Comparison of ENCODE assay signal across 1 cellular context in the genomic region with DNA sequence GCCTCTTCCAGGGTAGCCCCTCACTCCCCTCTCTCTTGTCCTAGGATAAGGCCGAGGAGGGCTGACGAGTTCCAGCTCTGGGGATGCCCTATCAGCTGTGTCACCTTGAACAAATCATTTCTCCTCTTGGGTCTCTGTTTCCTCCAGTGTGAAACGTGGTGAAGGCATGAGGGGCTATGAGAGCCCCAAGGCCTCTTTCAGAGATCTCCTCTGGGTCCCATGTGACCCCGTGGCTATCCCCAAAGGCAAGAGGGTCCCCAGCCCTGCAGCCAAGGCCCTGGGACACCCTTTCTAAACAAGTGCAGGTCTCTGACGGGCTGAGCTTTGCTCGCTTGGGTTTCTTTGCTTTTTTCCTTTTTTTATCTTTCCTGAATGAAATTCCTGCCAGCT.
TF ChIP-seq lines count a peak whose summit lies in the region.

No MANE protein-coding gene starts in this region.

TF ChIP-seq in HepG2, 621 proteins besides CTCF, POLR2A, EP300 and RAD21 (continued from another document):
- TF ChIP-seq ZFP37 (CRISPR knock-in tag; IDR thresholded peaks at IDR 0.05; ENCODE audit: borderline replicate concordance) (no peak), ZSCAN12 (CRISPR knock-in tag; IDR thresholded peaks at IDR 0.05) (no peak), ZNF737 (CRISPR knock-in tag; IDR thresholded peaks at IDR 0.05; ENCODE audit: borderline replicate concordance) (no peak), MAFF (IDR thresholded peaks at IDR 0.05; ENCODE audit: low read depth, low read length) (no peak), IRF2 (CRISPR knock-in tag; IDR thresholded peaks at IDR 0.05) (no peak), NONO (IDR thresholded peaks at IDR 0.05) (no peak), NONO (CRISPR knock-in tag; conservative IDR thresholded peaks at IDR 0.05) (0 out of 2 replicates have a peak, but pooled peaks have one; percentile 0), ISX (CRISPR knock-in tag; conservative IDR thresholded peaks at IDR 0.05) (no peak), ZNF484 (CRISPR knock-in tag; IDR thresholded peaks at IDR 0.05; ENCODE audit: borderline replicate concordance, low read depth) (no peak), ZNF773 (CRISPR knock-in tag; IDR thresholded peaks at IDR 0.05; ENCODE audit: borderline replicate concordance) (no peak), ZFAT (CRISPR knock-in tag; conservative IDR thresholded peaks at IDR 0.05) (0 out of 2 replicates have a peak, but pooled peaks have one; percentile 14), ZNF234 (CRISPR knock-in tag; conservative IDR thresholded peaks at IDR 0.05) (no peak), ZNF546 (CRISPR knock-in tag; conservative IDR thresholded peaks at IDR 0.05) (no peak), ZNF816 (CRISPR knock-in tag; IDR thresholded peaks at IDR 0.05; ENCODE audit: borderline replicate concordance) (no peak), AGO1 (IDR thresholded peaks at IDR 0.05; ENCODE audit: low read depth, low read length, poor library complexity, severe bottlenecking) (no peak), GABPB1 (CRISPR knock-in tag; IDR thresholded peaks at IDR 0.05) (0 out of 2 replicates have a peak, but pooled peaks have one; percentile 5), ZNF724P (CRISPR knock-in tag; IDR thresholded peaks at IDR 0.05; ENCODE audit: borderline replicate concordance) (no peak), HDAC1 (CRISPR knock-in tag; IDR thresholded peaks at IDR 0.05) (no peak), ATF1 (CRISPR knock-in tag; IDR thresholded peaks at IDR 0.05) (no peak), DNMT3B (CRISPR knock-in tag; conservative IDR thresholded peaks at IDR 0.05) (no peak), REXO4 (CRISPR knock-in tag; IDR thresholded peaks at IDR 0.05; ENCODE audit: borderline replicate concordance) (no peak), NFYB (CRISPR knock-in tag; IDR thresholded peaks at IDR 0.05) (no peak), SIN3A (IDR thresholded peaks at IDR 0.05; ENCODE audit: borderline replicate concordance, low read depth, low read length) (0 out of 2 replicates have a peak, but pooled peaks have one; percentile 2), DR1 (CRISPR knock-in tag; IDR thresholded peaks at IDR 0.05) (no peak), ZKSCAN1 (IDR thresholded peaks at IDR 0.05; ENCODE audit: low read length) (no peak), ARID2 (CRISPR knock-in tag; IDR thresholded peaks at IDR 0.05; ENCODE audit: borderline replicate concordance) (no peak), NCOA1 (CRISPR knock-in tag; IDR thresholded peaks at IDR 0.05) (no peak), SOX13 (IDR thresholded peaks at IDR 0.05) (no peak), SOX13 (CRISPR knock-in tag; conservative IDR thresholded peaks at IDR 0.05 in 1 of 2, IDR thresholded peaks at IDR 0.05 in 1 of 2) (no peak), WIZ (CRISPR knock-in tag; IDR thresholded peaks at IDR 0.05) (peak; percentile 3; the same call in 1 of the 2 replicates), SMAD1 (CRISPR knock-in tag; IDR thresholded peaks at IDR 0.05; ENCODE audit: borderline replicate concordance, low read depth) (peak; percentile 12; the same call in 1 of the 2 replicates)
- TF ChIP-seq, protein P1, sequence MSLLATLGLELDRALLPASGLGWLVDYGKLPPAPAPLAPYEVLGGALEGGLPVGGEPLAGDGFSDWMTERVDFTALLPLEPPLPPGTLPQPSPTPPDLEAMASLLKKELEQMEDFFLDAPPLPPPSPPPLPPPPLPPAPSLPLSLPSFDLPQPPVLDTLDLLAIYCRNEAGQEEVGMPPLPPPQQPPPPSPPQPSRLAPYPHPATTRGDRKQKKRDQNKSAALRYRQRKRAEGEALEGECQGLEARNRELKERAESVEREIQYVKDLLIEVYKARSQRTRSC (CRISPR knock-in tag; IDR thresholded peaks at IDR 0.05; ENCODE audit: low read depth): no peak
- TF ChIP-seq, protein P2, sequence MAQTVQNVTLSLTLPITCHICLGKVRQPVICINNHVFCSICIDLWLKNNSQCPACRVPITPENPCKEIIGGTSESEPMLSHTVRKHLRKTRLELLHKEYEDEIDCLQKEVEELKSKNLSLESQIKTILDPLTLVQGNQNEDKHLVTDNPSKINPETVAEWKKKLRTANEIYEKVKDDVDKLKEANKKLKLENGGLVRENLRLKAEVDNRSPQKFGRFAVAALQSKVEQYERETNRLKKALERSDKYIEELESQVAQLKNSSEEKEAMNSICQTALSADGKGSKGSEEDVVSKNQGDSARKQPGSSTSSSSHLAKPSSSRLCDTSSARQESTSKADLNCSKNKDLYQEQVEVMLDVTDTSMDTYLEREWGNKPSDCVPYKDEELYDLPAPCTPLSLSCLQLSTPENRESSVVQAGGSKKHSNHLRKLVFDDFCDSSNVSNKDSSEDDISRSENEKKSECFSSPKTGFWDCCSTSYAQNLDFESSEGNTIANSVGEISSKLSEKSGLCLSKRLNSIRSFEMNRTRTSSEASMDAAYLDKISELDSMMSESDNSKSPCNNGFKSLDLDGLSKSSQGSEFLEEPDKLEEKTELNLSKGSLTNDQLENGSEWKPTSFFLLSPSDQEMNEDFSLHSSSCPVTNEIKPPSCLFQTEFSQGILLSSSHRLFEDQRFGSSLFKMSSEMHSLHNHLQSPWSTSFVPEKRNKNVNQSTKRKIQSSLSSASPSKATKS (CRISPR knock-in tag; IDR thresholded peaks at IDR 0.05): no peak
- TF ChIP-seq, protein P3, sequence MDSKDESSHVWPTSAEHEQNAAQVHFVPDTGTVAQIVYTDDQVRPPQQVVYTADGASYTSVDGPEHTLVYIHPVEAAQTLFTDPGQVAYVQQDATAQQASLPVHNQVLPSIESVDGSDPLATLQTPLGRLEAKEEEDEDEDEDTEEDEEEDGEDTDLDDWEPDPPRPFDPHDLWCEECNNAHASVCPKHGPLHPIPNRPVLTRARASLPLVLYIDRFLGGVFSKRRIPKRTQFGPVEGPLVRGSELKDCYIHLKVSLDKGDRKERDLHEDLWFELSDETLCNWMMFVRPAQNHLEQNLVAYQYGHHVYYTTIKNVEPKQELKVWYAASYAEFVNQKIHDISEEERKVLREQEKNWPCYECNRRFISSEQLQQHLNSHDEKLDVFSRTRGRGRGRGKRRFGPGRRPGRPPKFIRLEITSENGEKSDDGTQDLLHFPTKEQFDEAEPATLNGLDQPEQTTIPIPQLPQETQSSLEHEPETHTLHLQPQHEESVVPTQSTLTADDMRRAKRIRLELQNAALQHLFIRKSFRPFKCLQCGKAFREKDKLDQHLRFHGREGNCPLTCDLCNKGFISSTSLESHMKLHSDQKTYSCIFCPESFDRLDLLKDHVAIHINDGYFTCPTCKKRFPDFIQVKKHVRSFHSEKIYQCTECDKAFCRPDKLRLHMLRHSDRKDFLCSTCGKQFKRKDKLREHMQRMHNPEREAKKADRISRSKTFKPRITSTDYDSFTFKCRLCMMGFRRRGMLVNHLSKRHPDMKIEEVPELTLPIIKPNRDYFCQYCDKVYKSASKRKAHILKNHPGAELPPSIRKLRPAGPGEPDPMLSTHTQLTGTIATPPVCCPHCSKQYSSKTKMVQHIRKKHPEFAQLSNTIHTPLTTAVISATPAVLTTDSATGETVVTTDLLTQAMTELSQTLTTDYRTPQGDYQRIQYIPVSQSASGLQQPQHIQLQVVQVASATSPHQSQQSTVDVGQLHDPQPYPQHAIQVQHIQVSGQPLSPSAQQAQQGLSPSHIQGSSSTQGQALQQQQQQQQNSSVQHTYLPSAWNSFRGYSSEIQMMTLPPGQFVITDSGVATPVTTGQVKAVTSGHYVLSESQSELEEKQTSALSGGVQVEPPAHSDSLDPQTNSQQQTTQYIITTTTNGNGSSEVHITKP (CRISPR knock-in tag; IDR thresholded peaks at IDR 0.05; ENCODE audit: low read depth): no peak
- TF ChIP-seq, protein P4, sequence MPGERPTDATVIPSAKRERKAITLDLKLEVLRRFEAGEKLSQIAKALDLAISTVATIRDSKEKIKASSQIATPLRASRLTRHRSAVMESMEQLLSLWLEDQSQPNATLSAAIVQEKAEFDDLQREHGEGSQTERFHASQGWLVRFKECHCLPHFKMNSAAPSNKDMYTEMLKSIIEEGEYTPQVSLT (CRISPR knock-in tag; IDR thresholded peaks at IDR 0.05; ENCODE audit: borderline replicate concordance, low read depth): 0 out of 2 replicates have a peak, but pooled peaks have one; percentile 10
- TF ChIP-seq, protein P5, sequence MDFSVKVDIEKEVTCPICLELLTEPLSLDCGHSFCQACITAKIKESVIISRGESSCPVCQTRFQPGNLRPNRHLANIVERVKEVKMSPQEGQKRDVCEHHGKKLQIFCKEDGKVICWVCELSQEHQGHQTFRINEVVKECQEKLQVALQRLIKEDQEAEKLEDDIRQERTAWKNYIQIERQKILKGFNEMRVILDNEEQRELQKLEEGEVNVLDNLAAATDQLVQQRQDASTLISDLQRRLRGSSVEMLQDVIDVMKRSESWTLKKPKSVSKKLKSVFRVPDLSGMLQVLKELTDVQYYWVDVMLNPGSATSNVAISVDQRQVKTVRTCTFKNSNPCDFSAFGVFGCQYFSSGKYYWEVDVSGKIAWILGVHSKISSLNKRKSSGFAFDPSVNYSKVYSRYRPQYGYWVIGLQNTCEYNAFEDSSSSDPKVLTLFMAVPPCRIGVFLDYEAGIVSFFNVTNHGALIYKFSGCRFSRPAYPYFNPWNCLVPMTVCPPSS (IDR thresholded peaks at IDR 0.05): no peak
- TF ChIP-seq, protein P6, sequence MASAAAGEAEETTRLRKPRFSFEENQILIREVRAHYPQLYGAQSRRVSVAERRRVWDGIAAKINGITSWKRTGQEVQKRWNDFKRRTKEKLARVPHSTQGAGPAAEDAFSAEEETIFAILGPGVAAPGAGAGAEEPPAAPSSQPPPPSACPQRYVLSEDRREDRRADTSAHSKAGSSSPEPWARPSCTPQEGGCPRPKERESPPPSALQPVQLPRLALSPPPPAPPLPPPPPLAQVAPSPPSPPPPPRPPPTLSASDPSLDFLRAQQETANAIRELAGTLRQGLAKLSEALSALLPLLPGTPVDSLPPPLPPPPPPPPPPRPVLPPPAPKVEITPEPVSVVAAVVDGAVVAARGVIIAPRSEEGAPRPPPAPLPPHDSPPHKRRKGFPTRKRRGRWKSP (CRISPR knock-in tag; IDR thresholded peaks at IDR 0.05): 0 out of 2 replicates have a peak, but pooled peaks have one; percentile 9
